In the genomic region with DNA sequence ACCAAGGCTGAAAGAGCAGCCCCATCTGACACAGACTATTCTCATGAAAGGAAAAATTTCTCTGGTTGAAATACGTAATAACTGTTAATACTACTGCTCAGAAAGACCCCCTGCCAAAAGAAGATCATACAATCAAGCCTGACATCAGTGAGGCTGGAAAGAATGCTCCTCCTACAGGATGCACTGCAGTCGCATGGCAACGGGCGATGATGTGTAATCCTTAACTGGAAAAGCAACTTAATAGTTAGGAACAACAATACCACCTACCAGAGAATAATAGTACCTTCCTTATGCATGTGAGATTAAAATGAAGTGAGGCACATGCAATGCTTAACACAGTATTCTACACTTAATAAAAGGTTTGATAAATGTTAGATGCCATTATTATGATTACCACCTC, we compare ENCODE assay signal across 11 cellular contexts. TPM values are rescaled to one million over a fixed set of nuclear protein-coding genes. Genes with fewer than 3 reads are reported as not detected.
DNase-seq lines count a peak whose midpoint lies in the region; ATAC-seq and TF ChIP-seq lines count a peak whose summit lies in the region.
"Had no signal": no experiment of that assay in that cellular context is flagged by ENCODE, and none has a peak within 500 bp of the region (broad histone marks: within the 10 kb centered on the region; RNA-seq: fewer than 3 reads in every experiment).

No MANE protein-coding gene starts in this region.

- TF ChIP-seq CTCF in PC-9 (conservative IDR thresholded peaks at IDR 0.05) = peak; percentile 11; the same call in 1 of the 2 replicates
- TF ChIP-seq CTCF in GM20000 (IDR thresholded peaks at IDR 0.05; ENCODE audit: extremely low read depth, missing control alignments) = no peak

- CTCF ChIA-PET in activated naive CD4-positive, alpha-beta T cell treated with anti-CD3 and anti-CD28 coated beads for 36 hours (lab: Charles Lee) = interaction anchor here (1.1 to 1.5 kb wide), 2 partner anchors 78 to 80 kb away, joined by 4 to 8 read pairs; no protein-coding TSS in a partner anchor
- CTCF ChIA-PET in PC-9 (lab: Charles Lee) = no interaction called here

- H3K4me1 ChIP-seq in PC-9 (replicated peaks; ENCODE audit: insufficient read depth) = peaks cover 26% of the 10 kb centered on the region

- no peaks in the 10 kb centered on the region for H3K27me3 ChIP-seq in PC-9 (ENCODE audit: insufficient read depth, low read depth)

- no peak overlapping the region for H2AFZ ChIP-seq in PC-9

- no peaks in the 10 kb centered on the region for H3K27me3 Mint-ChIP-seq in activated naive CD4-positive, alpha-beta T cell treated with anti-CD3 and anti-CD28 coated beads for 36 hours (ENCODE audit: low read depth)
- no peaks in the 10 kb centered on the region for H3K27me3 Mint-ChIP-seq in stimulated activated naive B cell treated with anti-CD40 and anti-IgM and Interleukin-4, amounts not matched to agents 10 μg/mL and 1 μg/mL and 100 μg/mL, for 72 hours
- H3K27me3 Mint-ChIP-seq: effector memory CD8-positive, alpha-beta T cell had no signal

- peak overlapping the region; percentile 91 for H3K4me2 ChIP-seq in PC-9

- intact Hi-C loops in activated naive CD4-positive, alpha-beta T cell treated with anti-CD3 and anti-CD28 coated beads for 36 hours (cut with micrococcal nuclease) = loop anchor here (5.0 kb wide), 1 partner anchor 539 kb away; a partner anchor contains a TSS
- intact Hi-C loops in PC-9 (cut with micrococcal nuclease; ENCODE audit: unreplicated experiment) = loop anchor here (5.0 kb wide), 1 partner anchor 46 kb away; a partner anchor contains a TSS

- H3K9me2 ChIP-seq in PC-9 (ENCODE audit: insufficient read depth) = no peaks in the 10 kb centered on the region

- no peak for ATAC-seq in stimulated activated naive B cell treated with anti-CD40 and anti-IgM and Interleukin-4, amounts not matched to agents 10 μg/mL and 1 μg/mL and 100 μg/mL, for 72 hours (replicated peaks)
- ATAC-seq: activated T-cell treated with anti-CD3 and anti-CD28 coated beads, Interleukin-2, amount 50 U/mL, for 72 hours had no signal

- H3K36me3 Mint-ChIP-seq in activated naive CD4-positive, alpha-beta T cell treated with anti-CD3 and anti-CD28 coated beads for 36 hours (ENCODE audit: low read depth) = peaks cover 15% of the 10 kb centered on the region
- H3K36me3 Mint-ChIP-seq in stimulated activated naive B cell treated with anti-CD40 and anti-IgM and Interleukin-4, amounts not matched to agents 10 μg/mL and 1 μg/mL and 100 μg/mL, for 72 hours = peaks cover 13 to 22% of the 10 kb centered on the region in 2 donors

- H3K27ac ChIP-seq in PC-9 = peak overlapping the region; percentile 87
- H3K27ac ChIP-seq in epithelial cell of prostate = peak overlapping the region; percentile 91

- peaks cover 21% of the 10 kb centered on the region for H3K9me3 ChIP-seq in PC-9 (ENCODE audit: insufficient read depth, low read depth)

- H3K9me3 Mint-ChIP-seq in activated naive CD4-positive, alpha-beta T cell treated with anti-CD3 and anti-CD28 coated beads for 36 hours = peaks cover 21% of the 10 kb centered on the region
- H3K9me3 Mint-ChIP-seq in stimulated activated naive B cell treated with anti-CD40 and anti-IgM and Interleukin-4, amounts not matched to agents 10 μg/mL and 1 μg/mL and 100 μg/mL, for 72 hours = peaks cover 22 to 26% of the 10 kb centered on the region in 2 donors

- H3K4me3 Mint-ChIP-seq in activated naive CD4-positive, alpha-beta T cell treated with anti-CD3 and anti-CD28 coated beads for 36 hours = peak overlapping the region; percentile 99
- H3K4me3 Mint-ChIP-seq in stimulated activated naive B cell treated with anti-CD40 and anti-IgM and Interleukin-4, amounts not matched to agents 10 μg/mL and 1 μg/mL and 100 μg/mL, for 72 hours = no peak overlapping the region

- H3K36me3 ChIP-seq in PC-9 (ENCODE audit: low read depth) = peaks cover 5% of the 10 kb centered on the region; the same call in 1 of the 2 replicates

- peak overlapping the region; percentile 58 for H3K4me3 ChIP-seq in PC-9

- POLR2A ChIA-PET in PC-9 (lab: Charles Lee; ENCODE audit: unreplicated experiment) = interaction anchor here (0.6 kb wide), 1 partner anchor 84 kb away, joined by 14 read pairs; no protein-coding TSS in a partner anchor

- no peaks in the 10 kb centered on the region for H4K20me1 ChIP-seq in PC-9 (ENCODE audit: insufficient read depth)

- peaks cover 35% of the 10 kb centered on the region for H3K4me1 Mint-ChIP-seq in activated naive CD4-positive, alpha-beta T cell treated with anti-CD3 and anti-CD28 coated beads for 36 hours (ENCODE audit: low read depth)
- H3K4me1 Mint-ChIP-seq in stimulated activated naive B cell treated with anti-CD40 and anti-IgM and Interleukin-4, amounts not matched to agents 10 μg/mL and 1 μg/mL and 100 μg/mL, for 72 hours = peaks cover 14 to 34% of the 10 kb centered on the region in 2 donors

- peak overlapping the region; percentile 33 for H3K27ac Mint-ChIP-seq in activated naive CD4-positive, alpha-beta T cell treated with anti-CD3 and anti-CD28 coated beads for 36 hours
- H3K27ac Mint-ChIP-seq in stimulated activated naive B cell treated with anti-CD40 and anti-IgM and Interleukin-4, amounts not matched to agents 10 μg/mL and 1 μg/mL and 100 μg/mL, for 72 hours = peak overlapping the region; percentile 43

- no peak for DNase-seq in activated naive CD4-positive, alpha-beta T cell treated with anti-CD3 and anti-CD28 coated beads for 36 hours
- DNase-seq in activated naive CD4-positive, alpha-beta T cell (lab: John Stamatoyannopoulos, UW) = no peak
- DNase-seq in PC-9 (no peak), epithelial cell of prostate (ENCODE audit: low read depth, low spot score) (no peak), GM20000 (ENCODE audit: low spot score) (no peak), HuH-7 (ENCODE audit: low spot score) (no peak)
- DNase-seq in stimulated activated naive B cell treated with anti-CD40 and anti-IgM and Interleukin-4, amounts not matched to agents 10 μg/mL and 1 μg/mL and 100 μg/mL, for 72 hours = no peak
- DNase-seq in stimulated activated CD4-positive, alpha-beta T cell treated with anti-CD3 and anti-CD28 coated beads, Interleukin-4, amount 100 ng/mL, for 4 hours = no peak
- DNase-seq: activated T-cell treated with anti-CD3 and anti-CD28 coated beads, Interleukin-2, amount 50 U/mL, for 72 hours; effector memory CD8-positive, alpha-beta T cell; kidney glomerular epithelial cell had no signal

- H3F3A ChIP-seq in PC-9 (ENCODE audit: insufficient read depth, low read depth) = peaks cover 11% of the 10 kb centered on the region

- BruUV-seq in PC-9 (replicated peaks; lab: Mats Ljungman, UMichigan) = no TSS peak

- peaks cover 32% of the 10 kb centered on the region for H3K79me2 ChIP-seq in PC-9 (ENCODE audit: low read depth)

RNA-seq across cellular contexts. Expression of a gene that starts 1.2 kb away (rescaled TPM):
- 10 to 100 TPM; 14.5 to 14.7 TPM for total RNA-seq in activated naive CD4-positive, alpha-beta T cell treated with anti-CD3 and anti-CD28 coated beads for 36 hours
- total RNA-seq in PC-9 (2021) = 17.2 and 22.6 TPM in 2 replicates

RNA-seq across cellular contexts. Expression of a gene that starts 44.5 kb away (rescaled TPM):
- 1 to 10 TPM; 6.9 to 7.7 TPM for total RNA-seq in activated naive CD4-positive, alpha-beta T cell treated with anti-CD3 and anti-CD28 coated beads for 36 hours
- total RNA-seq in PC-9 (2021) = 48.8 and 50.8 TPM in 2 replicates
